8 cellular contexts compared by ENCODE assay signal in genomic region chr17:41811549-41812175, GRCh38. TPM values are rescaled to one million over a fixed set of nuclear protein-coding genes. Genes with fewer than 3 reads are reported as not detected.
DNase-seq lines count a peak whose midpoint lies in the region; ATAC-seq and TF ChIP-seq lines count a peak whose summit lies in the region.

Gene P3H4, minus strand, starts transcription at chr17:41811949. Its CDS starts 34 bp downstream, at chr17:41811915.

- ATAC-seq in GM19035 (IDR thresholded peaks at IDR 0.05; ENCODE audit: unreplicated experiment): peak; percentile 69
- peak; percentile 89 to 92 for ATAC-seq in natural killer cell treated with Interleukin-12 subunit alpha and Interleukin-12 subunit beta and Interleukin-15 and Interleukin-18, amount 100 ng/mL, for 72 hours

- H3K4me3 Mint-ChIP-seq in IgD-negative memory B cell: peak within 1 kb of the TSS; percentile 81 to 97 (median 90)
- H3K4me3 Mint-ChIP-seq in natural killer cell treated with Interleukin-12 subunit alpha and Interleukin-12 subunit beta and Interleukin-15 and Interleukin-18, amount 100 ng/mL, for 72 hours: peak within 1 kb of the TSS; percentile 93

- no peaks in the 10 kb centered on the region for H3K9me3 Mint-ChIP-seq in IgD-negative memory B cell
- no peaks in the 10 kb centered on the region for H3K9me3 Mint-ChIP-seq in natural killer cell treated with Interleukin-12 subunit alpha and Interleukin-12 subunit beta and Interleukin-15 and Interleukin-18, amount 100 ng/mL, for 72 hours

- no peaks in the 10 kb centered on the region for H3K36me3 Mint-ChIP-seq in IgD-negative memory B cell
- H3K36me3 Mint-ChIP-seq in natural killer cell treated with Interleukin-12 subunit alpha and Interleukin-12 subunit beta and Interleukin-15 and Interleukin-18, amount 100 ng/mL, for 72 hours: no peaks in the 10 kb centered on the region

- peak within 1 kb of the TSS; percentile 83 for H3K27ac ChIP-seq in AG04450 (ENCODE audit: low read depth, low read length)

- POLR2A ChIA-PET in AG04450 (lab: Yijun Ruan, JAX): interaction anchor here (0.9 to 1.8 kb wide), 8 partner anchors 9 to 123 kb away, joined by 3 to 8 read pairs (median 4); partner anchors contain the start of genes ACLY, EIF1, JUP and KLHL11

- H3K4me1 Mint-ChIP-seq in IgD-negative memory B cell: peaks cover 0 to 11% (median 11%) of the 10 kb centered on the region in 3 donors
- peaks cover 13 to 20% of the 10 kb centered on the region in 2 donors for H3K4me1 Mint-ChIP-seq in natural killer cell treated with Interleukin-12 subunit alpha and Interleukin-12 subunit beta and Interleukin-15 and Interleukin-18, amount 100 ng/mL, for 72 hours (ENCODE audit: low read depth in 2 of 2)

- no peaks in the 10 kb centered on the region for H3K27me3 ChIP-seq in AG04450 (ENCODE audit: control insufficient read depth, insufficient read depth, low read length)

- TF ChIP-seq CTCF in AG04450 (IDR thresholded peaks at IDR 0.05; ENCODE audit: low read depth, low read length) (peak; percentile 62), fibroblast of pulmonary artery (IDR thresholded peaks at IDR 0.05; ENCODE audit: low read length, missing control alignments) (peak; percentile 50)

- H3K9me3 ChIP-seq in AG04450 (ENCODE audit: control insufficient read depth, insufficient read depth, low read length): peaks cover 6% of the 10 kb centered on the region; the same call in 1 of the 2 replicates

- H3K4me3 ChIP-seq in AG04450 (ENCODE audit: low read depth, low read length) (peak within 1 kb of the TSS; percentile 87), fibroblast of pulmonary artery (replicated peaks; ENCODE audit: low read depth, low read length) (peak within 1 kb of the TSS; percentile 86)

- CTCF ChIA-PET in AG04450 (lab: Charles Lee): interaction anchor here (0.7 to 2.8 kb wide), 10 partner anchors 10 to 115 kb away, joined by 3 to 20 read pairs (median 4); partner anchors contain the start of gene JUP

- peak within 1 kb of the TSS; percentile 66 to 89 (median 74) for H3K27ac Mint-ChIP-seq in IgD-negative memory B cell
- H3K27ac Mint-ChIP-seq in natural killer cell treated with Interleukin-12 subunit alpha and Interleukin-12 subunit beta and Interleukin-15 and Interleukin-18, amount 100 ng/mL, for 72 hours: peak within 1 kb of the TSS; percentile 33 to 89

- peaks cover 6% of the 10 kb centered on the region for H3K27me3 Mint-ChIP-seq in IgD-negative memory B cell
- H3K27me3 Mint-ChIP-seq in natural killer cell treated with Interleukin-12 subunit alpha and Interleukin-12 subunit beta and Interleukin-15 and Interleukin-18, amount 100 ng/mL, for 72 hours: no peaks in the 10 kb centered on the region

- DNase-seq in AG04450 (ENCODE audit: low read depth, low spot score) (no peak), RPMI8226 (peak; percentile 87), fibroblast of pulmonary artery (ENCODE audit: low read depth) (peak; percentile 80)
- DNase-seq in activated effector memory CD4-positive, alpha-beta T cell treated with Interleukin-2 at 50 U/mL for 16 hours: peak; percentile 71
- DNase-seq in natural killer cell treated with Interleukin-12 subunit alpha and Interleukin-12 subunit beta and Interleukin-15 and Interleukin-18, amount 100 ng/mL, for 72 hours (ENCODE audit: low spot score): peak; percentile 84
- DNase-seq in stimulated activated naive CD4-positive, alpha-beta T cell (lab: John Stamatoyannopoulos, UW): peak; percentile 50 to 81 (median 73)

RNA-seq across cellular contexts. Expression of gene P3H4, which starts in this region (rescaled TPM):
- polyA plus RNA-seq in AG04450 (2011; rRNA removed) (51.5 and 58.8 TPM in 2 replicates), IgD-negative memory B cell (1.5 TPM)
- polyA minus RNA-seq in AG04450 (2011; rRNA and poly(A)+ RNA removed): 19.8 and 25.6 TPM in 2 replicates
- total RNA-seq in natural killer cell treated with Interleukin-12 subunit alpha and Interleukin-12 subunit beta and Interleukin-15 and Interleukin-18, amount 100 ng/mL, for 72 hours: 1 to 10 TPM; 1.8 to 5.2 TPM

Comparison
In these comparisons a context has a peak if more than half of its experiments do, and no peak if none do; other contexts are left out.
1. RNA of gene P3H4 (polyA plus RNA-seq): 51.5 to 58.8 TPM in AG04450; 1.5 TPM in IgD-negative memory B cell (single experiment); every median in the first group is over 10 times any median in the second.